ENCODE assay signal across 2 cellular contexts in genomic region chr14:68685419-68686211, GRCh38.
A peak's percentile ranks its signal among the peaks of the same experiment; 100 is the strongest.
TF ChIP-seq lines count a peak whose summit lies in the region.

No MANE protein-coding gene starts in this region.

TF ChIP-seq in IMR-90, 13 proteins besides CTCF, POLR2A, EP300 and RAD21:
- TF ChIP-seq, protein P1, sequence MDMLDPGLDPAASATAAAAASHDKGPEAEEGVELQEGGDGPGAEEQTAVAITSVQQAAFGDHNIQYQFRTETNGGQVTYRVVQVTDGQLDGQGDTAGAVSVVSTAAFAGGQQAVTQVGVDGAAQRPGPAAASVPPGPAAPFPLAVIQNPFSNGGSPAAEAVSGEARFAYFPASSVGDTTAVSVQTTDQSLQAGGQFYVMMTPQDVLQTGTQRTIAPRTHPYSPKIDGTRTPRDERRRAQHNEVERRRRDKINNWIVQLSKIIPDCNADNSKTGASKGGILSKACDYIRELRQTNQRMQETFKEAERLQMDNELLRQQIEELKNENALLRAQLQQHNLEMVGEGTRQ (IDR thresholded peaks at IDR 0.05; ENCODE audit: low read depth, low read length), result peak; percentile 62; the same call in 1 of the 2 replicates
- no peak for TF ChIP-seq MAZ (IDR thresholded peaks at IDR 0.05; ENCODE audit: borderline replicate concordance, low read depth, low read length)
- TF ChIP-seq CEBPB (IDR thresholded peaks at IDR 0.05; ENCODE audit: low read depth, low read length), result no peak
- TF ChIP-seq BHLHE40 (IDR thresholded peaks at IDR 0.05; ENCODE audit: low read depth, low read length), result peak; percentile 61
- TF ChIP-seq FOS (IDR thresholded peaks at IDR 0.05; ENCODE audit: low read depth, low read length), result peak; percentile 71
- TF ChIP-seq RCOR1 (IDR thresholded peaks at IDR 0.05; ENCODE audit: insufficient replicate concordance, low read length), result no peak
- TF ChIP-seq SMC3 (IDR thresholded peaks at IDR 0.05; ENCODE audit: low read depth, low read length), result no peak
- peak; percentile 75 for TF ChIP-seq MAFK (IDR thresholded peaks at IDR 0.05; ENCODE audit: low read depth, low read length)

TF ChIP-seq in H1, 55 proteins besides CTCF, POLR2A, EP300 and RAD21:
- TF ChIP-seq MAFK (IDR thresholded peaks at IDR 0.05; ENCODE audit: low read depth, low read length), result peak; percentile 14; the same call in 1 of the 2 replicates
- TF ChIP-seq KDM4A (IDR thresholded peaks at IDR 0.05; ENCODE audit: low read depth, low read length, severe bottlenecking), result no peak
